In genomic region chr2:237733677-237734300, GRCh38 we compare ENCODE assay signal across 8 cellular contexts.
DNase-seq lines count a peak whose midpoint lies in the region; ATAC-seq, FAIRE-seq and TF ChIP-seq lines count a peak whose summit lies in the region.

No MANE protein-coding gene starts in this region.

- H3K36me3 Mint-ChIP-seq in GM23338 (ENCODE audit: low read depth), result peaks cover 5% of the 10 kb centered on the region

- WGBS in heart right ventricle, 2 donors, result 37 to 41% methylated on average over 13 of the region's 13 CpGs
- WGBS in pancreas, 2 donors, result 46 to 48% methylated on average over 13 of the region's 13 CpGs

- peak overlapping the region; percentile 83; the same call in 1 of the 2 replicates for H3K27ac Mint-ChIP-seq in GM23338

- no peaks in the 10 kb centered on the region for H3K9me2 ChIP-seq in GM23338 (ENCODE audit: insufficient read depth)

- DNase-seq in GM23338 (ENCODE audit: low spot score) (peak; percentile 58), NCI-H526 treated with DMSO at 0.1 percent for 48 hours (lab: John Stamatoyannopoulos, UW) (peak; percentile 60), heart right ventricle (peak in 1 of 2 donors; percentile 53), pancreas (peak in 3 of 6 donors; percentile 40 to 56 (median 44)), GM19239 (ENCODE audit: insufficient read length, low spot score) (no peak), COLO829 (ENCODE audit: low spot score) (no peak)
- no peak for DNase-seq in stimulated activated CD4-positive, alpha-beta T cell treated with anti-CD3 and anti-CD28 coated beads, Interleukin-12 subunit alpha, Interleukin-12 subunit beta, amount 100 ng/mL, for 4 hours

- H3K9me3 ChIP-seq in heart right ventricle, result no peaks in the 10 kb centered on the region
- no peaks in the 10 kb centered on the region for H3K9me3 ChIP-seq in pancreas

- H3K36me3 ChIP-seq in GM23338 (ENCODE audit: insufficient read depth), result 0 out of 2 replicates have a peak, but pooled peaks cover 3% of the 10 kb centered on the region
- H3K36me3 ChIP-seq in heart right ventricle, result peaks cover 0 to 55% (median 0%) of the 10 kb centered on the region in 9 donors
- no peaks in the 10 kb centered on the region for H3K36me3 ChIP-seq in pancreas

- H3K4me1 ChIP-seq in GM23338 (ENCODE audit: insufficient read depth), result peaks cover 55% of the 10 kb centered on the region
- peaks cover 28 to 100% (median 95%) of the 10 kb centered on the region in 9 donors for H3K4me1 ChIP-seq in heart right ventricle
- peaks cover 4 to 21% (median 15%) of the 10 kb centered on the region in 3 donors for H3K4me1 ChIP-seq in pancreas

- ATAC-seq in GM23338, result peak; percentile 62
- ATAC-seq in heart right ventricle, result peak; percentile 3 to 56 (median 39)
- ATAC-seq in pancreas, result peak; percentile 65 to 84 (median 83)
- no peak for ATAC-seq in HG03439 (IDR thresholded peaks at IDR 0.05; ENCODE audit: unreplicated experiment)

- H3K4me2 ChIP-seq in GM23338, result peak overlapping the region; percentile 15

- H3K27ac ChIP-seq in GM23338 (ENCODE audit: low read depth), result peak overlapping the region; percentile 78
- H3K27ac ChIP-seq in heart right ventricle, result peak overlapping the region; percentile 46 to 93 (median 82)
- H3K27ac ChIP-seq in pancreas, result peak overlapping the region; percentile 21 to 80 (median 66)

- no peak for FAIRE-seq in pancreas (lab: Jason Lieb, UNC)
- no peak for FAIRE-seq in GM19239 (lab: Jason Lieb, UNC)

- H3K27me3 ChIP-seq in GM23338 (ENCODE audit: insufficient read depth) (no peaks in the 10 kb centered on the region), heart right ventricle (no peaks in the 10 kb centered on the region), pancreas (no peaks in the 10 kb centered on the region)

- H3K27me3 Mint-ChIP-seq in GM23338 (ENCODE audit: insufficient read depth, low read depth, poor library complexity), result no peaks in the 10 kb centered on the region

- H3K4me3 Mint-ChIP-seq in GM23338, result no peak overlapping the region

- TF ChIP-seq CTCF in GM23338 (conservative IDR thresholded peaks at IDR 0.05; ENCODE audit: low read depth in 2 of 2) (no peak), heart right ventricle (IDR thresholded peaks at IDR 0.05) (no peak), pancreas (IDR thresholded peaks at IDR 0.05) (no peak)

- 0 out of 2 replicates have a peak overlapping the region, but pooled peaks have one; percentile 4 for H3K4me3 ChIP-seq in GM23338
- peak overlapping the region in 3 of 10 donors; percentile 23 to 25 (median 25) for H3K4me3 ChIP-seq in heart right ventricle
- no peak overlapping the region for H3K4me3 ChIP-seq in pancreas

- intact Hi-C loops in heart right ventricle (cut with DNase I), result loop anchor here in 6 of 10 donors (2.0 to 5.0 kb wide), 5 partner anchors 36 to 131 kb away; no protein-coding TSS in a partner anchor
- intact Hi-C loops in pancreas (cut with DNase I), result no loop called here

- peaks cover 7% of the 10 kb centered on the region; the same call in 1 of the 2 replicates for H3F3A ChIP-seq in GM23338 (replicated peaks; ENCODE audit: low read depth)

- no peaks in the 10 kb centered on the region for H3K9me3 Mint-ChIP-seq in GM23338

- H3K79me2 ChIP-seq in GM23338 (replicated peaks; ENCODE audit: insufficient read depth), result peaks cover 81% of the 10 kb centered on the region

- peaks cover 66% of the 10 kb centered on the region for H3K4me1 Mint-ChIP-seq in GM23338

- H2AFZ ChIP-seq in GM23338, result no peak overlapping the region

- H4K20me1 ChIP-seq in GM23338 (replicated peaks; ENCODE audit: insufficient read depth), result peaks cover 47% of the 10 kb centered on the region; the same call in 1 of the 2 replicates

TF ChIP-seq in GM23338, 12 proteins besides CTCF, POLR2A, EP300 and RAD21 (continues in another document):
- TF ChIP-seq STAT1 (IDR thresholded peaks at IDR 0.05; ENCODE audit: unreplicated experiment) (no peak), EZH2 (IDR thresholded peaks at IDR 0.05; ENCODE audit: low read depth, unreplicated experiment) (no peak), ETS1 (IDR thresholded peaks at IDR 0.05) (no peak), ZNF331 (CRISPR knock-in tag; IDR thresholded peaks at IDR 0.05; ENCODE audit: low read depth) (no peak), JUNB (IDR thresholded peaks at IDR 0.05; ENCODE audit: unreplicated experiment) (no peak), EZH2phosphoT487 (IDR thresholded peaks at IDR 0.05; ENCODE audit: unreplicated experiment) (no peak), NANOG (IDR thresholded peaks at IDR 0.05; ENCODE audit: borderline replicate concordance) (no peak), ZNF114 (CRISPR knock-in tag; IDR thresholded peaks at IDR 0.05) (no peak), CREB1 (CRISPR knock-in tag; IDR thresholded peaks at IDR 0.05; ENCODE audit: low read depth) (no peak), ZNF462 (CRISPR knock-in tag; IDR thresholded peaks at IDR 0.05) (no peak)

Comparison
In these comparisons a context has a peak if more than half of its experiments do, and no peak if none do; other contexts are left out.
1. DNase-seq: peak in GM23338 (single experiment) and NCI-H526 treated with DMSO at 0.1 percent for 48 hours (single experiment); none in GM19239 (single experiment), stimulated activated CD4-positive, alpha-beta T cell treated with anti-CD3 and anti-CD28 coated beads, Interleukin-12 subunit alpha, Interleukin-12 subunit beta, amount 100 ng/mL, for 4 hours (single experiment) and COLO829 (single experiment).
2. intact Hi-C loops: an anchor here in heart right ventricle (2.0 to 5.0 kb wide); none called in pancreas.
3. Peak in every context shown above with its lines, with median percentiles within 50 percentile points of each other: H3K27ac ChIP-seq.